ENCODE assay signal across 19 cellular contexts in genomic region chr20:47448429-47448828, GRCh38. TPM values are rescaled to one million over a fixed set of nuclear protein-coding genes. Genes with fewer than 3 reads are reported as not detected.
DNase-seq lines count a peak whose midpoint lies in the region; TF ChIP-seq lines count a peak whose summit lies in the region.
"Had no signal": no experiment of that assay in that cellular context is flagged by ENCODE, and none has a peak within 500 bp of the region (broad histone marks: within the 10 kb centered on the region; RNA-seq: fewer than 3 reads in every experiment).

No MANE protein-coding gene starts in this region.

- no peaks in the 10 kb centered on the region for H3K36me3 ChIP-seq in SU-DHL-6 (ENCODE audit: low read length)
- H3K36me3 ChIP-seq in trophoblast cell (ENCODE audit: control insufficient read depth in 1 of 2, insufficient read depth in 2 of 2, low read length in 2 of 2): no peaks in the 10 kb centered on the region
- H3K36me3 ChIP-seq in prostate gland: no peaks in the 10 kb centered on the region
- H3K36me3 ChIP-seq: BLaER1 treated with 17β-estradiol and CSF1 and Interleukin-3, amounts not matched to agents 10 nM and 100 nM had no signal

- peak overlapping the region; percentile 24 for H3K27ac Mint-ChIP-seq in activated naive CD4-positive, alpha-beta T cell treated with anti-CD3 and anti-CD28 coated beads, Interleukin-2, amount 10 ng/mL, durations not matched to agents 7 days and 5 days
- H3K27ac Mint-ChIP-seq: B cell; CD4-positive, alpha-beta T cell; CD8-positive, alpha-beta T cell had no signal

- H3K9me2 ChIP-seq in SU-DHL-6 (replicated peaks; ENCODE audit: insufficient read depth, low read length): no peaks in the 10 kb centered on the region

- CTCF ChIA-PET in activated naive CD4-positive, alpha-beta T cell treated with anti-CD3 and anti-CD28 coated beads, Interleukin-2, amount 10 ng/mL, durations not matched to agents 7 days and 5 days (lab: Charles Lee): interaction anchor here (1.0 kb wide), 1 partner anchor 212 kb away, joined by 3 read pairs; no protein-coding TSS in a partner anchor

- TF ChIP-seq POLR2A in prostate gland (IDR thresholded peaks at IDR 0.05): no peak
- no peak for TF ChIP-seq POLR2A in erythroblast (IDR thresholded peaks at IDR 0.05; ENCODE audit: low read length)

- H2BK12ac ChIP-seq in trophoblast cell (ENCODE audit: low read length): peak overlapping the region; percentile 76

- no peaks in the 10 kb centered on the region for H3K27me3 Mint-ChIP-seq in activated naive CD4-positive, alpha-beta T cell treated with anti-CD3 and anti-CD28 coated beads, Interleukin-2, amount 10 ng/mL, durations not matched to agents 7 days and 5 days
- H3K27me3 Mint-ChIP-seq: B cell; CD4-positive, alpha-beta T cell had no signal

- no CpG with 5 or more reads among the region's 4 CpGs for WGBS in trophoblast cell (ENCODE audit: extremely low coverage, insufficient coverage, insufficient read length)
- WGBS in prostate gland: 82% methylated on average over 4 of the region's 4 CpGs

- H4K91ac ChIP-seq in trophoblast cell (ENCODE audit: low read depth, low read length): no peak overlapping the region

- peaks cover 14% of the 10 kb centered on the region for H3K79me1 ChIP-seq in trophoblast cell (ENCODE audit: low read length)

- no peak for DNase-seq in activated naive CD4-positive, alpha-beta T cell treated with anti-CD3 and anti-CD28 coated beads, Interleukin-2, amount 10 ng/mL, durations not matched to agents 7 days and 5 days
- no peak for DNase-seq in activated naive CD4-positive, alpha-beta T cell treated with anti-CD3 and anti-CD28 coated beads, Interleukin-2, amount 50 U/mL, for 16 hours
- DNase-seq in trophoblast cell (no peak), prostate gland (ENCODE audit: low spot score) (no peak), erythroblast (lab: John Stamatoyannopoulos, UW) (no peak), cerebellar cortex (ENCODE audit: low spot score) (no peak)
- DNase-seq: AML-193; Caco-2; Calu3; CD4-positive, alpha-beta T cell; CD8-positive, alpha-beta T cell; DMS79 treated with DMSO at 0.1 percent for 48 hours; GF-D8 had no signal

- no peaks in the 10 kb centered on the region for H4K20me1 ChIP-seq in SU-DHL-6 (ENCODE audit: low read depth, low read length)
- H4K20me1 ChIP-seq: BLaER1 treated with 17β-estradiol and CSF1 and Interleukin-3, amounts not matched to agents 10 nM and 100 nM had no signal

- H4K8ac ChIP-seq in trophoblast cell (ENCODE audit: low read depth, low read length): no peak overlapping the region

- H3K4me3 ChIP-seq in SU-DHL-6 (ENCODE audit: insufficient read depth, low read length, poor library complexity, severe bottlenecking) (no peak overlapping the region), trophoblast cell (ENCODE audit: low read depth, low read length) (no peak overlapping the region), prostate gland (no peak overlapping the region)
- H3K4me3 ChIP-seq: A549; BLaER1 treated with 17β-estradiol and CSF1 and Interleukin-3, amounts not matched to agents 10 nM and 100 nM had no signal

- H3K4me1 ChIP-seq in trophoblast cell (ENCODE audit: control insufficient read depth in 1 of 2, insufficient read depth in 2 of 2, low read length in 2 of 2): peaks cover 3 to 7% of the 10 kb centered on the region in 2 experiments
- H3K4me1 ChIP-seq in prostate gland (replicated peaks): no peaks in the 10 kb centered on the region

- H3K4me2 ChIP-seq in SU-DHL-6 (ENCODE audit: low read depth, low read length, poor library complexity, severe bottlenecking): peak overlapping the region; percentile 3
- no peak overlapping the region for H3K4me2 ChIP-seq in trophoblast cell (ENCODE audit: low read length)
- H3K4me2 ChIP-seq: A549; BLaER1 treated with 17β-estradiol and CSF1 and Interleukin-3, amounts not matched to agents 10 nM and 100 nM had no signal

- H2AK5ac ChIP-seq in trophoblast cell (ENCODE audit: low read length): peak overlapping the region; percentile 37

- TF ChIP-seq CTCF in SU-DHL-6 (IDR thresholded peaks at IDR 0.05; ENCODE audit: insufficient read depth, low read length, poor library complexity, severe bottlenecking) (no peak), prostate gland (IDR thresholded peaks at IDR 0.05) (no peak)

- H3K27ac ChIP-seq in SU-DHL-6 (ENCODE audit: low read depth, low read length) (peak overlapping the region; percentile 95), trophoblast cell (ENCODE audit: low read depth, low read length) (no peak overlapping the region), prostate gland (no peak overlapping the region)
- H3K27ac ChIP-seq: 22Rv1; BLaER1 treated with 17β-estradiol and CSF1 and Interleukin-3, amounts not matched to agents 10 nM and 100 nM; C4-2B had no signal

- H2BK120ac ChIP-seq in trophoblast cell (ENCODE audit: insufficient read depth, low read length, poor library complexity): peak overlapping the region; percentile 66

- H3K9me3 Mint-ChIP-seq in activated naive CD4-positive, alpha-beta T cell treated with anti-CD3 and anti-CD28 coated beads, Interleukin-2, amount 10 ng/mL, durations not matched to agents 7 days and 5 days: no peaks in the 10 kb centered on the region
- H3K9me3 Mint-ChIP-seq: CD4-positive, alpha-beta T cell; CD8-positive, alpha-beta T cell had no signal

- H3K9me3 ChIP-seq in SU-DHL-6 (ENCODE audit: insufficient read depth, low read length) (no peaks in the 10 kb centered on the region), trophoblast cell (ENCODE audit: insufficient read depth, low read depth, low read length) (no peaks in the 10 kb centered on the region), prostate gland (no peaks in the 10 kb centered on the region)
- H3K9me3 ChIP-seq: BLaER1 treated with 17β-estradiol and CSF1 and Interleukin-3, amounts not matched to agents 10 nM and 100 nM; Caco-2 had no signal

- no peak overlapping the region for H3K9ac ChIP-seq in SU-DHL-6 (ENCODE audit: low read length)
- H3K9ac ChIP-seq in trophoblast cell (ENCODE audit: low read length): no peak overlapping the region
- H3K9ac ChIP-seq: BLaER1 treated with 17β-estradiol and CSF1 and Interleukin-3, amounts not matched to agents 10 nM and 100 nM had no signal

- H3K18ac ChIP-seq in trophoblast cell (ENCODE audit: low read length): no peak overlapping the region

- no peak overlapping the region for H3K4ac ChIP-seq in trophoblast cell (ENCODE audit: low read depth, low read length)

- H3K27me3 ChIP-seq in SU-DHL-6 (ENCODE audit: low read length) (no peaks in the 10 kb centered on the region), trophoblast cell (ENCODE audit: insufficient read depth, low read length) (no peaks in the 10 kb centered on the region), prostate gland (replicated peaks; ENCODE audit: insufficient read depth) (no peaks in the 10 kb centered on the region)
- H3K27me3 ChIP-seq: BLaER1 treated with 17β-estradiol and CSF1 and Interleukin-3, amounts not matched to agents 10 nM and 100 nM had no signal

- H3K4me3 Mint-ChIP-seq in activated naive CD4-positive, alpha-beta T cell treated with anti-CD3 and anti-CD28 coated beads, Interleukin-2, amount 10 ng/mL, durations not matched to agents 7 days and 5 days: no peak overlapping the region
- H3K4me3 Mint-ChIP-seq: B cell; CD4-positive, alpha-beta T cell; CD8-positive, alpha-beta T cell had no signal

- peaks cover 12% of the 10 kb centered on the region for H3K4me1 Mint-ChIP-seq in activated naive CD4-positive, alpha-beta T cell treated with anti-CD3 and anti-CD28 coated beads, Interleukin-2, amount 10 ng/mL, durations not matched to agents 7 days and 5 days

- peaks cover 66% of the 10 kb centered on the region for H3F3A ChIP-seq in SU-DHL-6 (ENCODE audit: insufficient read depth)

- H2BK5ac ChIP-seq in trophoblast cell (ENCODE audit: low read depth, low read length, poor library complexity): no peak overlapping the region

- no peaks in the 10 kb centered on the region for H3K79me2 ChIP-seq in SU-DHL-6 (ENCODE audit: insufficient read depth, low read length)
- peaks cover 3% of the 10 kb centered on the region for H3K79me2 ChIP-seq in trophoblast cell (ENCODE audit: control insufficient read depth, insufficient read depth, low read length, poor library complexity)

- H3K14ac ChIP-seq in trophoblast cell (ENCODE audit: low read length): no peak overlapping the region

- no peak overlapping the region for H3K23ac ChIP-seq in trophoblast cell (ENCODE audit: low read length)

- H4K12ac ChIP-seq in trophoblast cell (ENCODE audit: low read depth, low read length): no peak overlapping the region

- no peaks in the 10 kb centered on the region for H3K36me3 Mint-ChIP-seq in activated naive CD4-positive, alpha-beta T cell treated with anti-CD3 and anti-CD28 coated beads, Interleukin-2, amount 10 ng/mL, durations not matched to agents 7 days and 5 days
- H3K36me3 Mint-ChIP-seq: CD8-positive, alpha-beta T cell had no signal

- H2AFZ ChIP-seq in SU-DHL-6 (ENCODE audit: low read depth, low read length, severe bottlenecking) (no peak overlapping the region), trophoblast cell (ENCODE audit: insufficient read depth, low read length, poor library complexity) (no peak overlapping the region)

- intact Hi-C loops in prostate gland (cut with DNase I): no loop called here

RNA-seq across cellular contexts. Expression of gene NCOA3, which starts 53.3 kb away (rescaled TPM):
- polyA plus RNA-seq in trophoblast cell (2013): 189 and 191 TPM in 2 replicates
- 10 to 100 TPM; 21.6 to 35.6 TPM for total RNA-seq in prostate gland
